ENCODE assay signal across 15 cellular contexts in genomic region chr17:63440770-63441335, GRCh38. TPM values are rescaled to one million over a fixed set of nuclear protein-coding genes. Genes with fewer than 3 reads are reported as not detected.
DNase-seq lines count a peak whose midpoint lies in the region; ATAC-seq and TF ChIP-seq lines count a peak whose summit lies in the region.
"Had no signal": no experiment of that assay in that cellular context is flagged by ENCODE, and none has a peak within 500 bp of the region (broad histone marks: within the 10 kb centered on the region; RNA-seq: fewer than 3 reads in every experiment).

No MANE protein-coding gene starts in this region.

- H3K9ac ChIP-seq in PC-3 (ENCODE audit: low read length) = no peak overlapping the region

- peak overlapping the region; percentile 50 for H3K4me3 Mint-ChIP-seq in T-helper 1 cell treated with Interleukin-12 subunit alpha and Interleukin-12 subunit beta and Interleukin-4 antibody, amounts not matched to agents 30 μg/mL and 1 μg/mL, for 36 hours
- H3K4me3 Mint-ChIP-seq in dendritic cell treated with granulocyte-macrophage colony-stimulating factor and Interleukin-4, amounts not matched to agents 40 ng/mL and 50 ng/mL, for 4 days = no peak overlapping the region

- ATAC-seq in PC-3 (no peak), GM18511 (IDR thresholded peaks at IDR 0.05; ENCODE audit: unreplicated experiment) (no peak), HG03135 (IDR thresholded peaks at IDR 0.05; ENCODE audit: unreplicated experiment) (no peak), GM18502 (IDR thresholded peaks at IDR 0.05; ENCODE audit: poor library complexity, unreplicated experiment) (no peak)

- no peak overlapping the region for H2AFZ ChIP-seq in PC-3 (ENCODE audit: low read length)

- no peaks in the 10 kb centered on the region for H3K27me3 ChIP-seq in PC-3 (ENCODE audit: low read length)

- no peak for DNase-seq in T-helper 1 cell
- no peak for DNase-seq in PC-3
- peak; percentile 28 for DNase-seq in retina
- DNase-seq: GDM1; kidney glomerular epithelial cell; NCI-H1092 treated with DMSO at 0.1 percent for 48 hours; NCI-H446 treated with DMSO at 0.1 percent for 48 hours; stimulated activated CD4-positive, alpha-beta T cell treated with anti-CD3 and anti-CD28 coated beads, Interleukin-2, amount 100 ng/mL, for 48 hours had no signal

- intact Hi-C loops in PC-3 (cut with micrococcal nuclease) = no loop called here
- intact Hi-C loops in dendritic cell treated with granulocyte-macrophage colony-stimulating factor and Interleukin-4, amounts not matched to agents 40 ng/mL and 50 ng/mL, for 4 days (cut with micrococcal nuclease) = no loop called here

- CTCF ChIA-PET in PC-3 (lab: Charles Lee) = interaction anchor here (1.5 kb wide), 1 partner anchor 171 kb away, joined by 8 read pairs; no protein-coding TSS in a partner anchor

- peaks cover 6% of the 10 kb centered on the region for H3K36me3 Mint-ChIP-seq in T-helper 1 cell treated with Interleukin-12 subunit alpha and Interleukin-12 subunit beta and Interleukin-4 antibody, amounts not matched to agents 30 μg/mL and 1 μg/mL, for 36 hours (ENCODE audit: low read depth)
- H3K36me3 Mint-ChIP-seq in dendritic cell treated with granulocyte-macrophage colony-stimulating factor and Interleukin-4, amounts not matched to agents 40 ng/mL and 50 ng/mL, for 4 days (ENCODE audit: low read depth) = peaks cover 6% of the 10 kb centered on the region

- POLR2A ChIA-PET in PC-3 (lab: Charles Lee; ENCODE audit: unreplicated experiment) = interaction anchor here (0.7 kb wide), 1 partner anchor 38 kb away, joined by 6 read pairs; no protein-coding TSS in a partner anchor

- H3K27ac Mint-ChIP-seq in T-helper 1 cell treated with Interleukin-12 subunit alpha and Interleukin-12 subunit beta and Interleukin-4 antibody, amounts not matched to agents 30 μg/mL and 1 μg/mL, for 36 hours = peak overlapping the region; percentile 90
- H3K27ac Mint-ChIP-seq in dendritic cell treated with granulocyte-macrophage colony-stimulating factor and Interleukin-4, amounts not matched to agents 40 ng/mL and 50 ng/mL, for 4 days = peak overlapping the region; percentile 83

- H3K4me1 ChIP-seq in PC-3 (ENCODE audit: insufficient read depth, low read length) = peaks cover 42% of the 10 kb centered on the region

- no peaks in the 10 kb centered on the region for H3K9me3 ChIP-seq in PC-3 (ENCODE audit: low read length)

- peaks cover 32% of the 10 kb centered on the region for H3K4me1 Mint-ChIP-seq in T-helper 1 cell treated with Interleukin-12 subunit alpha and Interleukin-12 subunit beta and Interleukin-4 antibody, amounts not matched to agents 30 μg/mL and 1 μg/mL, for 36 hours (ENCODE audit: low read depth)
- peaks cover 72% of the 10 kb centered on the region for H3K4me1 Mint-ChIP-seq in dendritic cell treated with granulocyte-macrophage colony-stimulating factor and Interleukin-4, amounts not matched to agents 40 ng/mL and 50 ng/mL, for 4 days (ENCODE audit: low read depth)

- TF ChIP-seq CTCF in PC-3 (conservative IDR thresholded peaks at IDR 0.05; ENCODE audit: low read depth, low read length) = no peak

- no peak overlapping the region for H3K4me3 ChIP-seq in PC-3 (ENCODE audit: low read length)
- H3K4me3 ChIP-seq: cardiac muscle cell had no signal

- peaks cover 12% of the 10 kb centered on the region for H3K27me3 Mint-ChIP-seq in T-helper 1 cell treated with Interleukin-12 subunit alpha and Interleukin-12 subunit beta and Interleukin-4 antibody, amounts not matched to agents 30 μg/mL and 1 μg/mL, for 36 hours (ENCODE audit: low read depth)
- H3K27me3 Mint-ChIP-seq in dendritic cell treated with granulocyte-macrophage colony-stimulating factor and Interleukin-4, amounts not matched to agents 40 ng/mL and 50 ng/mL, for 4 days = peaks cover 5% of the 10 kb centered on the region

- H3K9me2 ChIP-seq in PC-3 (replicated peaks; ENCODE audit: low read length) = no peaks in the 10 kb centered on the region

- BruUV-seq in PC-3 (replicated peaks; lab: Mats Ljungman, UMichigan) = no TSS peak

- peaks cover 4% of the 10 kb centered on the region for H3F3A ChIP-seq in PC-3 (ENCODE audit: low read length, unreplicated experiment)

- H3K9me3 Mint-ChIP-seq in T-helper 1 cell treated with Interleukin-12 subunit alpha and Interleukin-12 subunit beta and Interleukin-4 antibody, amounts not matched to agents 30 μg/mL and 1 μg/mL, for 36 hours = no peaks in the 10 kb centered on the region
- H3K9me3 Mint-ChIP-seq in dendritic cell treated with granulocyte-macrophage colony-stimulating factor and Interleukin-4, amounts not matched to agents 40 ng/mL and 50 ng/mL, for 4 days = no peaks in the 10 kb centered on the region

- H3K27ac ChIP-seq in PC-3 (ENCODE audit: low read length) = peak overlapping the region; percentile 66; the same call in 1 of the 2 replicates
- H3K27ac ChIP-seq: 22Rv1, cardiac muscle cell had no signal

- H3K79me2 ChIP-seq in PC-3 (ENCODE audit: low read length) = peaks cover 94% of the 10 kb centered on the region

- H4K20me1 ChIP-seq in PC-3 (ENCODE audit: low read length) = no peaks in the 10 kb centered on the region

- H3K4me2 ChIP-seq in PC-3 (ENCODE audit: low read length) = no peak overlapping the region

- H3K36me3 ChIP-seq in PC-3 (ENCODE audit: low read depth, low read length) = no peaks in the 10 kb centered on the region
- H3K36me3 ChIP-seq: cardiac muscle cell had no signal

RNA-seq across cellular contexts. Expression of gene CYB561, which starts 5.3 kb away (rescaled TPM):
- 125 and 145 TPM in 2 replicates for total RNA-seq in PC-3 (2014; rRNA removed)

RNA-seq across cellular contexts. Expression of gene ACE, which starts 36.0 kb away (rescaled TPM):
- total RNA-seq in PC-3 (2014; rRNA removed) = 8.7 and 9.1 TPM in 2 replicates
